14 cellular contexts compared by ENCODE assay signal in the genomic region with DNA sequence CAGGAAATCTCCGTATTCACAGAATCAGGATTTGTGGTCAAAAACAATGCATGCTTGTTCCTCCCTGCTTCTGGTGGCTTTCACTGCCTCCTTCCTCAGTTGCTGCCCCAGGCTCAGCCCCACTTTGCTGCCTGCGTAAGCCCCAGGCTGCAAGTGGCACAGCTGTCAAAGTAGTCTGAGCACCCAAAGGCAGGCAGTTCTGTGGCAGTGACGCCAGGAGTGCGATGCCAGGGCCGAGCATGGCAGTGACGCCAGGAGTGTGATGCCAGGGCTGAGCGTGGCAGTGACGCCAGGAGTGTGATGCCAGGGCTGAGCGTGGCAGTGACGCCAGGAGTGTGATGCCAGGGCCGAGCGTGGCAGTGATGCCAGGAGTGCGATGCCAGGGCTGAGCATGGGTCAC.
DNase-seq lines count a peak whose midpoint lies in the region; ATAC-seq, FAIRE-seq and TF ChIP-seq lines count a peak whose summit lies in the region.
"Had no signal": no experiment of that assay in that cellular context is flagged by ENCODE, and none has a peak within 500 bp of the region (broad histone marks: within the 10 kb centered on the region; RNA-seq: fewer than 3 reads in every experiment).

No MANE protein-coding gene starts in this region.

- peaks cover 50% of the 10 kb centered on the region for H3K36me3 Mint-ChIP-seq in activated CD8-positive, alpha-beta T cell treated with anti-CD3 and anti-CD28 coated beads for 36 hours (ENCODE audit: low read depth)
- peaks cover 12% of the 10 kb centered on the region for H3K36me3 Mint-ChIP-seq in GM23338 (ENCODE audit: low read depth)

- DNase-seq in activated T-cell treated with anti-CD3 and anti-CD28 coated beads, Interleukin-2, amount 50 U/mL, for 1 hour: peak; percentile 69
- no peak for DNase-seq in activated T-cell treated with anti-CD3 and anti-CD28 coated beads for 4 hours
- peak; percentile 65 for DNase-seq in activated CD8-positive, alpha-beta T cell treated with anti-CD3 and anti-CD28 coated beads for 36 hours
- DNase-seq in K562 (ENCODE audit: extremely low read depth in 1 of 4, low spot score in 3 of 4): no peak
- peak; percentile 59 for DNase-seq in posterior vena cava (ENCODE audit: low spot score)
- DNase-seq in HEK293T (ENCODE audit: extremely low spot score): no peak
- DNase-seq in GM20000 (ENCODE audit: low spot score): no peak
- DNase-seq in GM23338 (ENCODE audit: low spot score): no peak
- DNase-seq: glutamatergic neuron, HFFc6, NCI-H1092 treated with DMSO at 0.1 percent for 48 hours had no signal

- H3K4me3 Mint-ChIP-seq in activated CD8-positive, alpha-beta T cell treated with anti-CD3 and anti-CD28 coated beads for 36 hours: no peak overlapping the region
- H3K4me3 Mint-ChIP-seq in GM23338: no peak overlapping the region
- H3K4me3 Mint-ChIP-seq: HFFc6, IgD-negative memory B cell had no signal

- no peaks in the 10 kb centered on the region for H3K9me3 ChIP-seq in K562 (replicated peaks; ENCODE audit: control insufficient read depth, insufficient read depth, low read depth, low read length)
- H3K9me3 ChIP-seq: suprapubic skin had no signal

- BruUV-seq in K562 (replicated peaks; lab: Mats Ljungman, UMichigan): no TSS peak

- peaks cover 4% of the 10 kb centered on the region for H3K9me1 ChIP-seq in K562 (ENCODE audit: control insufficient read depth, insufficient read depth, low read length)

- in situ Hi-C loops in K562 (cut with MboI): no loop called here

- intact Hi-C loops in activated CD8-positive, alpha-beta T cell treated with anti-CD3 and anti-CD28 coated beads for 36 hours (cut with micrococcal nuclease): loop anchor here (2.0 kb wide), 1 partner anchor 28 kb away; no protein-coding TSS in a partner anchor
- intact Hi-C loops in K562 (cut with micrococcal nuclease): loop anchor here (10.0 kb wide), 1 partner anchor 210 kb away; no protein-coding TSS in a partner anchor
- intact Hi-C loops in posterior vena cava (cut with DNase I): loop anchor here in 1 of 2 donors (5.0 kb wide), 1 partner anchor 93 kb away; no protein-coding TSS in a partner anchor

- H3K27me3 Mint-ChIP-seq in activated CD8-positive, alpha-beta T cell treated with anti-CD3 and anti-CD28 coated beads for 36 hours: no peaks in the 10 kb centered on the region
- H3K27me3 Mint-ChIP-seq in GM23338 (ENCODE audit: insufficient read depth, low read depth, poor library complexity): peaks cover 17% of the 10 kb centered on the region

- H4K20me1 ChIP-seq in K562 (replicated peaks; ENCODE audit: control insufficient read depth, insufficient read depth, low read length): no peaks in the 10 kb centered on the region; the same call in 1 of the 2 replicates
- H4K20me1 ChIP-seq in GM23338 (replicated peaks; ENCODE audit: insufficient read depth): no peaks in the 10 kb centered on the region

- peak; percentile 25 for ATAC-seq in activated CD8-positive, alpha-beta T cell treated with anti-CD3 and anti-CD28 coated beads for 36 hours
- ATAC-seq in K562 (no peak), GM23338 (no peak)

- H3K4me2 ChIP-seq in K562 (ENCODE audit: insufficient read depth, low read length): no peak overlapping the region
- H3K4me2 ChIP-seq in GM23338: no peak overlapping the region

- H3K79me2 ChIP-seq in K562 (ENCODE audit: control insufficient read depth, insufficient read depth, low read length) (no peaks in the 10 kb centered on the region), GM23338 (replicated peaks; ENCODE audit: insufficient read depth) (no peaks in the 10 kb centered on the region)
- H3K79me2 ChIP-seq: parathyroid adenoma had no signal

- CTCF ChIA-PET in activated CD8-positive, alpha-beta T cell treated with anti-CD3 and anti-CD28 coated beads for 36 hours (lab: Charles Lee): interaction anchor here (0.8 to 19.3 kb wide), 5 partner anchors 12 to 208 kb away, joined by 3 to 395 read pairs (median 5); no protein-coding TSS in a partner anchor
- CTCF ChIA-PET in K562 (lab: Yijun Ruan, JAX; ENCODE audit: low intra/inter-chr PET ratio): no interaction called here
- CTCF ChIA-PET in HEK293T (lab: Yijun Ruan, JAX): no interaction called here

- peak overlapping the region; percentile 81 for H3K27ac Mint-ChIP-seq in activated CD8-positive, alpha-beta T cell treated with anti-CD3 and anti-CD28 coated beads for 36 hours
- H3K27ac Mint-ChIP-seq in GM23338: no peak overlapping the region
- H3K27ac Mint-ChIP-seq: HFFc6, IgD-negative memory B cell had no signal

- H3K9me2 ChIP-seq in GM23338 (ENCODE audit: insufficient read depth): no peaks in the 10 kb centered on the region

- no peak for TF ChIP-seq EP300 in K562 (IDR thresholded peaks at IDR 0.05; ENCODE audit: low read length)

- H3K4me1 ChIP-seq in K562 (replicated peaks in 1 of 2; ENCODE audit: control insufficient read depth in 2 of 2, insufficient read depth in 2 of 2, low read length in 2 of 2) (no peaks in the 10 kb centered on the region; a peak in 1 of 5 replicates), GM23338 (ENCODE audit: insufficient read depth) (peaks cover 3% of the 10 kb centered on the region)
- H3K4me1 ChIP-seq: parathyroid adenoma had no signal

- 94% methylated on average over 9 of the region's 13 CpGs for WGBS in K562 (ENCODE audit: insufficient coverage, low coverage, missing lambda C conversion rate)

- H3K27me3 ChIP-seq in K562 (ENCODE audit: control insufficient read depth in 2 of 2, insufficient read depth in 2 of 2, low read length in 2 of 2) (no peaks in the 10 kb centered on the region), GM23338 (ENCODE audit: insufficient read depth) (no peaks in the 10 kb centered on the region)
- H3K27me3 ChIP-seq: suprapubic skin had no signal

- H2AFZ ChIP-seq in K562 (ENCODE audit: low read depth, low read length) (no peak overlapping the region), GM23338 (no peak overlapping the region)
- H2AFZ ChIP-seq: parathyroid adenoma had no signal

- TF ChIP-seq RAD21 in K562 (CRISPR knock-in tag; conservative IDR thresholded peaks at IDR 0.05 in 1 of 2, IDR thresholded peaks at IDR 0.05 in 1 of 2): no peak

- H3K4me3 ChIP-seq in K562: no peak overlapping the region
- no peak overlapping the region for H3K4me3 ChIP-seq in GM23338
- H3K4me3 ChIP-seq: suprapubic skin had no signal

- POLR2A ChIA-PET in activated CD8-positive, alpha-beta T cell treated with anti-CD3 and anti-CD28 coated beads for 36 hours (lab: Charles Lee): interaction anchor here (0.8 to 2.0 kb wide), 7 partner anchors 13 to 115 kb away, joined by 3 to 7 read pairs (median 6); no protein-coding TSS in a partner anchor
- POLR2A ChIA-PET in K562 (lab: Yijun Ruan, JAX) (no interaction called here), HEK293T (lab: Yijun Ruan, JAX) (no interaction called here)

- H3K36me3 ChIP-seq in K562 (ENCODE audit: control insufficient read depth, insufficient read depth, low read length) (peaks cover 23% of the 10 kb centered on the region; the same call in 2 of the 3 replicates), GM23338 (ENCODE audit: insufficient read depth) (0 out of 2 replicates have a peak, but pooled peaks cover 3% of the 10 kb centered on the region)

- FAIRE-seq in K562 (lab: Jason Lieb, UNC): no peak

- no peak for TF ChIP-seq CTCF in activated CD8-positive, alpha-beta T cell treated with anti-CD3 and anti-CD28 coated beads for 36 hours (IDR thresholded peaks at IDR 0.05)
- TF ChIP-seq CTCF in K562 (IDR thresholded peaks at IDR 0.05 in 2 of 3, conservative IDR thresholded peaks at IDR 0.05 in 1 of 3; ENCODE audit: insufficient read depth in 2 of 3, low read depth in 1 of 3, low read length in 3 of 3): no peak
- no peak for TF ChIP-seq CTCF in GM20000 (IDR thresholded peaks at IDR 0.05; ENCODE audit: extremely low read depth, missing control alignments)
- TF ChIP-seq CTCF in GM23338 (conservative IDR thresholded peaks at IDR 0.05; ENCODE audit: low read depth in 2 of 2): no peak

- no peak for TF ChIP-seq POLR2A in K562 (conservative IDR thresholded peaks at IDR 0.05)

- peaks cover 92% of the 10 kb centered on the region for H3K4me1 Mint-ChIP-seq in activated CD8-positive, alpha-beta T cell treated with anti-CD3 and anti-CD28 coated beads for 36 hours (ENCODE audit: low read depth)
- peaks cover 39% of the 10 kb centered on the region for H3K4me1 Mint-ChIP-seq in GM23338

- H3K9ac ChIP-seq in K562 (ENCODE audit: insufficient read depth in 1 of 2, low read depth in 2 of 2, low read length in 2 of 2): no peak overlapping the region
- H3K9ac ChIP-seq: parathyroid adenoma had no signal

- 0 out of 2 replicates have a peak, but pooled peaks cover 5% of the 10 kb centered on the region for H3F3A ChIP-seq in GM23338 (replicated peaks; ENCODE audit: low read depth)

- H3K9me3 Mint-ChIP-seq in activated CD8-positive, alpha-beta T cell treated with anti-CD3 and anti-CD28 coated beads for 36 hours: no peaks in the 10 kb centered on the region
- no peaks in the 10 kb centered on the region; the same call in 2 of the 3 replicates for H3K9me3 Mint-ChIP-seq in GM23338
- H3K9me3 Mint-ChIP-seq: HFFc6, IgD-negative memory B cell had no signal

- no peak overlapping the region for H3K27ac ChIP-seq in K562 (ENCODE audit: extremely low read depth, low read depth, low read length)
- no peak overlapping the region for H3K27ac ChIP-seq in GM23338 (ENCODE audit: low read depth)
- H3K27ac ChIP-seq: parathyroid adenoma, suprapubic skin had no signal

TF ChIP-seq in K562, 482 proteins besides CTCF, POLR2A, EP300 and RAD21 (continues in another document):
- TF ChIP-seq PTTG1 (tag; IDR thresholded peaks at IDR 0.05; ENCODE audit: low read depth): no peak
- TF ChIP-seq, protein P1, sequence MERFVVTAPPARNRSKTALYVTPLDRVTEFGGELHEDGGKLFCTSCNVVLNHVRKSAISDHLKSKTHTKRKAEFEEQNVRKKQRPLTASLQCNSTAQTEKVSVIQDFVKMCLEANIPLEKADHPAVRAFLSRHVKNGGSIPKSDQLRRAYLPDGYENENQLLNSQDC (CRISPR knock-in tag; IDR thresholded peaks at IDR 0.05): no peak
- TF ChIP-seq ILF3 (IDR thresholded peaks at IDR 0.05; ENCODE audit: borderline replicate concordance): no peak

TF ChIP-seq in HEK293T, 16 proteins besides CTCF, POLR2A, EP300 and RAD21 (continues in another document):
- TF ChIP-seq BHLHE40 (IDR thresholded peaks at IDR 0.05; ENCODE audit: borderline replicate concordance) (no peak), NFRKB (IDR thresholded peaks at IDR 0.05) (no peak)

Comparison
In these comparisons a context has a peak if more than half of its experiments do, and no peak if none do; other contexts are left out.
1. DNase-seq: peak in activated T-cell treated with anti-CD3 and anti-CD28 coated beads, Interleukin-2, amount 50 U/mL, for 1 hour (single experiment), activated CD8-positive, alpha-beta T cell treated with anti-CD3 and anti-CD28 coated beads for 36 hours (single experiment) and posterior vena cava (single experiment); none in activated T-cell treated with anti-CD3 and anti-CD28 coated beads for 4 hours (single experiment), K562 (0 of 4), HEK293T (single experiment), GM20000 (single experiment) and GM23338 (single experiment).